ENCODE assay signal across 9 cellular contexts in genomic region chr1:26360051-26360806, GRCh38. TPM values are rescaled to one million over a fixed set of nuclear protein-coding genes. Genes with fewer than 3 reads are reported as not detected.
A peak's percentile ranks its signal among the peaks of the same experiment; 100 is the strongest.
DNase-seq lines count a peak whose midpoint lies in the region; ATAC-seq and TF ChIP-seq lines count a peak whose summit lies in the region.
"Had no signal": no experiment of that assay in that cellular context is flagged by ENCODE, and none has a peak within 500 bp of the region (broad histone marks: within the 10 kb centered on the region; RNA-seq: fewer than 3 reads in every experiment).

No MANE protein-coding gene starts in this region.

- H3K9me3 ChIP-seq in HUES6 (ENCODE audit: control insufficient read depth, insufficient read depth, low read depth, low read length): no peaks in the 10 kb centered on the region
- no peaks in the 10 kb centered on the region for H3K9me3 ChIP-seq in hepatocyte (ENCODE audit: low read depth)
- H3K9me3 ChIP-seq: neutrophil had no signal

- TF ChIP-seq CTCF in hepatocyte (IDR thresholded peaks at IDR 0.05; ENCODE audit: poor library complexity): no peak

- no peak overlapping the region for H3K27ac Mint-ChIP-seq in activated T-cell treated with anti-CD3 and anti-CD28 coated beads, Interleukin-2, amount 50 U/mL, for 24 hours

- ATAC-seq in HG02970 (IDR thresholded peaks at IDR 0.05; ENCODE audit: low FRiP score, unreplicated experiment) (no peak), GM19397 (IDR thresholded peaks at IDR 0.05; ENCODE audit: unreplicated experiment) (no peak)

- peak overlapping the region; percentile 68 for H3K4me3 Mint-ChIP-seq in activated T-cell treated with anti-CD3 and anti-CD28 coated beads, Interleukin-2, amount 50 U/mL, for 24 hours

- no peaks in the 10 kb centered on the region for H3K36me3 Mint-ChIP-seq in activated T-cell treated with anti-CD3 and anti-CD28 coated beads, Interleukin-2, amount 50 U/mL, for 24 hours (ENCODE audit: low read depth)

- no peaks in the 10 kb centered on the region for H3K9me3 Mint-ChIP-seq in activated T-cell treated with anti-CD3 and anti-CD28 coated beads, Interleukin-2, amount 50 U/mL, for 24 hours

- H3K36me3 ChIP-seq in HUES6 (ENCODE audit: control insufficient read depth, insufficient read depth, low read length) (no peaks in the 10 kb centered on the region), hepatocyte (replicated peaks; ENCODE audit: insufficient read depth, low read depth) (no peaks in the 10 kb centered on the region)
- H3K36me3 ChIP-seq: neutrophil had no signal

- DNase-seq in activated T-cell treated with anti-CD3 and anti-CD28 coated beads, Interleukin-2, amount 50 U/mL, for 24 hours: peak; percentile 62
- DNase-seq in hepatocyte (ENCODE audit: low spot score) (peak; percentile 75), NCI-H345 treated with DMSO at 0.1 percent for 48 hours (lab: John Stamatoyannopoulos, UW; ENCODE audit: unreplicated experiment) (no peak), HuH-7 (ENCODE audit: low spot score) (no peak)
- peak; percentile 40 to 51 for DNase-seq in stimulated activated CD4-positive, alpha-beta T cell treated with anti-CD3 and anti-CD28 coated beads, Interleukin-4, amount 100 ng/mL, for 4 hours

- WGBS in hepatocyte (ENCODE audit: low lambda C conversion rate, missing lambda C conversion rate): 15% methylated on average over 27 of the region's 62 CpGs

- H3K4me3 ChIP-seq in HUES6 (ENCODE audit: low read depth, low read length) (peak overlapping the region; percentile 59), hepatocyte (no peak overlapping the region)

- H3K27me3 Mint-ChIP-seq in activated T-cell treated with anti-CD3 and anti-CD28 coated beads, Interleukin-2, amount 50 U/mL, for 24 hours: peaks cover 20% of the 10 kb centered on the region

- H3K27me3 ChIP-seq in HUES6 (ENCODE audit: control insufficient read depth, insufficient read depth, low read length) (peaks cover 60% of the 10 kb centered on the region), hepatocyte (peaks cover 8% of the 10 kb centered on the region)

- peak overlapping the region; percentile 91 for H3K4me2 ChIP-seq in hepatocyte

- H3K79me2 ChIP-seq in hepatocyte: no peaks in the 10 kb centered on the region

- no peaks in the 10 kb centered on the region for H4K20me1 ChIP-seq in hepatocyte (ENCODE audit: insufficient read depth, poor library complexity, severe bottlenecking)

- H3K27ac ChIP-seq in HUES6 (ENCODE audit: low read depth, low read length) (no peak overlapping the region), hepatocyte (peak overlapping the region; percentile 91)
- H3K27ac ChIP-seq: neutrophil had no signal

- H3K9ac ChIP-seq in HUES6 (ENCODE audit: low read length): peak overlapping the region; percentile 35

- H3K4me1 Mint-ChIP-seq in activated T-cell treated with anti-CD3 and anti-CD28 coated beads, Interleukin-2, amount 50 U/mL, for 24 hours (ENCODE audit: low read depth): peaks cover 42% of the 10 kb centered on the region

- peak overlapping the region; percentile 78 for H2AFZ ChIP-seq in hepatocyte

- H3K4me1 ChIP-seq in HUES6 (ENCODE audit: control insufficient read depth, insufficient read depth, low read length) (peaks cover 34% of the 10 kb centered on the region), hepatocyte (ENCODE audit: insufficient read depth) (peaks cover 15% of the 10 kb centered on the region)

- H3K9me2 ChIP-seq in hepatocyte (replicated peaks; ENCODE audit: insufficient read depth): no peaks in the 10 kb centered on the region

RNA-seq across cellular contexts. Expression of gene CRYBG2, which starts 6.3 kb away (rescaled TPM):
- 7.1 and 15.6 TPM in 2 replicates for total RNA-seq in hepatocyte
- polyA plus RNA-seq in hepatocyte: 20.1 and 21.6 TPM in 2 replicates

RNA-seq across cellular contexts. Expression of gene ZNF683, which starts 12.3 kb away (rescaled TPM):
- total RNA-seq in hepatocyte: not detected in 2 replicates
- not detected in 2 replicates for polyA plus RNA-seq in hepatocyte

RNA-seq across cellular contexts. Expression of gene CD52, which starts 42.5 kb away (rescaled TPM):
- total RNA-seq in hepatocyte: 1.2 and 8.1 TPM in 2 replicates
- polyA plus RNA-seq in hepatocyte: 3.9 and 12.9 TPM in 2 replicates

RNA-seq across cellular contexts. Expression of gene LIN28A, which starts 50.4 kb away (rescaled TPM):
- 0.43 and 0.64 TPM in 2 replicates for total RNA-seq in hepatocyte
- 0.13 and 0.23 TPM in 2 replicates for polyA plus RNA-seq in hepatocyte

RNA-seq across cellular contexts. Expression of gene UBXN11, which starts 53.8 kb away (rescaled TPM):
- 3.1 and 6.9 TPM in 2 replicates for total RNA-seq in hepatocyte
- polyA plus RNA-seq in hepatocyte: 17.1 and 34.0 TPM in 2 replicates

Comparison
In these comparisons a context has a peak if more than half of its experiments do, and no peak if none do; other contexts are left out.
1. DNase-seq: peak in activated T-cell treated with anti-CD3 and anti-CD28 coated beads, Interleukin-2, amount 50 U/mL, for 24 hours (single experiment), hepatocyte (single experiment) and stimulated activated CD4-positive, alpha-beta T cell treated with anti-CD3 and anti-CD28 coated beads, Interleukin-4, amount 100 ng/mL, for 4 hours (2 of 2); none in NCI-H345 treated with DMSO at 0.1 percent for 48 hours (single experiment) and HuH-7 (single experiment).